In genomic region chr15:37109952-37110630, GRCh38 we compare ENCODE assay signal across 8 cellular contexts. TPM values are rescaled to one million over a fixed set of nuclear protein-coding genes. Genes with fewer than 3 reads are reported as not detected.
DNase-seq lines count a peak whose midpoint lies in the region; ATAC-seq and TF ChIP-seq lines count a peak whose summit lies in the region.

No MANE protein-coding gene starts in this region.

- H3K36me3 ChIP-seq in skeletal muscle tissue (ENCODE audit: control insufficient read depth in 3 of 3, insufficient read depth in 3 of 3, low read length in 3 of 3): no peaks in the 10 kb centered on the region

- peaks cover 58 to 74% of the 10 kb centered on the region in 2 donors for H3K27me3 Mint-ChIP-seq in natural killer cell (ENCODE audit: low read depth in 2 of 2)

- no peak overlapping the region for H3K27ac Mint-ChIP-seq in natural killer cell

- ATAC-seq in natural killer cell: no peak

- H3K9ac ChIP-seq in skeletal muscle tissue (ENCODE audit: low read depth in 1 of 3, low read length in 3 of 3): peak overlapping the region in 1 of 3 donors; percentile 32

- H3K4me3 Mint-ChIP-seq in natural killer cell: no peak overlapping the region

- H3K27ac ChIP-seq in skeletal muscle tissue (ENCODE audit: low read depth, low read length): no peak overlapping the region

- H3K27me3 ChIP-seq in skeletal muscle tissue (ENCODE audit: control insufficient read depth in 3 of 3, insufficient read depth in 3 of 3, low read length in 3 of 3): peaks cover 71 to 79% (median 77%) of the 10 kb centered on the region in 3 donors

- peaks cover 2 to 12% (median 8%) of the 10 kb centered on the region in 3 donors for H3K4me1 ChIP-seq in skeletal muscle tissue (ENCODE audit: control insufficient read depth in 3 of 3, insufficient read depth in 3 of 3, low read length in 3 of 3)

- peaks cover 29% of the 10 kb centered on the region for H3K36me3 Mint-ChIP-seq in natural killer cell

- no peaks in the 10 kb centered on the region for H3K4me1 Mint-ChIP-seq in natural killer cell

- H3K4me3 ChIP-seq in HFF-Myc (replicated peaks; ENCODE audit: low read depth, low read length): peak overlapping the region; percentile 36
- peak overlapping the region; percentile 45; the same call in 1 of the 2 replicates for H3K4me3 ChIP-seq in iPS-18c (ENCODE audit: insufficient read depth, low read depth, low read length)
- peak overlapping the region in 2 of 3 donors; percentile 30 to 52 for H3K4me3 ChIP-seq in skeletal muscle tissue (ENCODE audit: low read length in 3 of 3)

- intact Hi-C loops in natural killer cell (cut with micrococcal nuclease): loop anchor here (10.0 kb wide), 1 partner anchor 225 kb away; no protein-coding TSS in a partner anchor

- H3K9me3 Mint-ChIP-seq in natural killer cell: peaks cover 2 to 3% of the 10 kb centered on the region in 2 donors

- TF ChIP-seq CTCF in HFF-Myc (IDR thresholded peaks at IDR 0.05; ENCODE audit: low read depth, low read length, missing control alignments) (no peak), natural killer cell (IDR thresholded peaks at IDR 0.05) (no peak)

- DNase-seq in HFF-Myc (ENCODE audit: extremely low read depth, low read depth): no peak
- peak; percentile 81 for DNase-seq in astrocyte of the hippocampus (ENCODE audit: low read depth, low spot score)
- no peak for DNase-seq in mesenteric fat pad (ENCODE audit: low spot score)
- DNase-seq in natural killer cell: no peak
- no peak for DNase-seq in SHP77 (lab: John Stamatoyannopoulos, UW)
- no peak for DNase-seq in cerebellum (ENCODE audit: low spot score)

- H3K9me3 ChIP-seq in iPS-18c (ENCODE audit: control insufficient read depth, insufficient read depth, low read length): no peaks in the 10 kb centered on the region
- H3K9me3 ChIP-seq in skeletal muscle tissue (ENCODE audit: control insufficient read depth in 3 of 3, low read length in 3 of 3): peaks cover 0 to 2% (median 0%) of the 10 kb centered on the region in 3 donors

RNA-seq across cellular contexts. Expression of gene MEIS2, which starts 9.7 kb away (rescaled TPM):
- total RNA-seq in skeletal muscle tissue (4.2 TPM), mesenteric fat pad (21.5 TPM), natural killer cell (under 1 TPM in 1 of 3 donors, not detected in 2; 0.35 TPM), cerebellum (40.8 TPM)
